Comparison of ENCODE assay signal across 8 cellular contexts in genomic region chrX:72128881-72129280, GRCh38. TPM values are rescaled to one million over a fixed set of nuclear protein-coding genes. Genes with fewer than 3 reads are reported as not detected.
DNase-seq lines count a peak whose midpoint lies in the region; ATAC-seq, FAIRE-seq and TF ChIP-seq lines count a peak whose summit lies in the region.

No MANE protein-coding gene starts in this region.

- no peak overlapping the region for H3K4me2 ChIP-seq in endothelial cell of umbilical vein (ENCODE audit: insufficient read depth, low read length)

- peaks cover 26% of the 10 kb centered on the region for H3K4me1 Mint-ChIP-seq in activated CD4-positive, alpha-beta memory T cell treated with anti-CD3 and anti-CD28 coated beads for 36 hours (ENCODE audit: low read depth)
- peaks cover 29% of the 10 kb centered on the region for H3K4me1 Mint-ChIP-seq in activated CD4-positive, alpha-beta memory T cell treated with anti-CD3 and anti-CD28 coated beads, Interleukin-2, amount 10 ng/mL, durations not matched to agents 7 days and 5 days

- intact Hi-C loops in activated CD4-positive, alpha-beta memory T cell treated with anti-CD3 and anti-CD28 coated beads for 36 hours (cut with micrococcal nuclease) = loop anchor here (5.0 kb wide), 1 partner anchor 53 kb away; the partner anchor contains the start of gene PIN4
- intact Hi-C loops in endothelial cell of umbilical vein (cut with micrococcal nuclease) = loop anchor here (5.0 kb wide), 1 partner anchor 53 kb away; the partner anchor contains the start of gene PIN4

- peaks cover 10% of the 10 kb centered on the region for H3K79me2 ChIP-seq in endothelial cell of umbilical vein (ENCODE audit: control insufficient read depth, insufficient read depth, low read length)

- DNase-seq in activated CD4-positive, alpha-beta memory T cell treated with anti-CD3 and anti-CD28 coated beads for 36 hours = peak; percentile 32
- no peak for DNase-seq in activated CD4-positive, alpha-beta memory T cell treated with anti-CD3 and anti-CD28 coated beads, Interleukin-2, amount 10 ng/mL, durations not matched to agents 7 days and 5 days
- peak; percentile 52 for DNase-seq in NB4 (ENCODE audit: low read depth)
- no peak for DNase-seq in endothelial cell of umbilical vein (ENCODE audit: low read depth, low spot score)
- DNase-seq in stimulated activated CD8-positive, alpha-beta memory T cell treated with anti-CD3 and anti-CD28 coated beads, Interleukin-4, amount 100 ng/mL, for 24 hours (ENCODE audit: low read depth) = peak; percentile 7
- DNase-seq in kidney glomerular epithelial cell (lab: John Stamatoyannopoulos, UW) = no peak
- no peak for DNase-seq in Peyer's patch

- POLR2A ChIA-PET in activated CD4-positive, alpha-beta memory T cell treated with anti-CD3 and anti-CD28 coated beads for 36 hours (lab: Charles Lee) = no interaction called here
- POLR2A ChIA-PET in activated CD4-positive, alpha-beta memory T cell treated with anti-CD3 and anti-CD28 coated beads, Interleukin-2, amount 10 ng/mL, durations not matched to agents 7 days and 5 days (lab: Charles Lee) = no interaction called here
- POLR2A ChIA-PET in endothelial cell of umbilical vein (lab: Charles Lee) = no interaction called here

- no peaks in the 10 kb centered on the region for H3K9me1 ChIP-seq in endothelial cell of umbilical vein (replicated peaks; ENCODE audit: control insufficient read depth, extremely low read depth, insufficient read depth, low read length)

- no peak overlapping the region for H3K9ac ChIP-seq in endothelial cell of umbilical vein (replicated peaks; ENCODE audit: extremely low read depth, insufficient read depth, low read length)

- H2AFZ ChIP-seq in endothelial cell of umbilical vein (ENCODE audit: low read depth, low read length) = no peak overlapping the region

- ATAC-seq in HG02759 (IDR thresholded peaks at IDR 0.05; ENCODE audit: unreplicated experiment) = no peak

- H3K27ac ChIP-seq in endothelial cell of umbilical vein (ENCODE audit: insufficient read depth, low read depth, low read length) (no peak overlapping the region), Peyer's patch (no peak overlapping the region)

- BruUV-seq in endothelial cell of umbilical vein (replicated peaks; lab: Mats Ljungman, UMichigan) = no TSS peak

- H3K4me3 ChIP-seq in NB4 (ENCODE audit: low read depth, low read length) = no peak overlapping the region
- no peak overlapping the region for H3K4me3 ChIP-seq in endothelial cell of umbilical vein (replicated peaks in 1 of 3; ENCODE audit: insufficient read depth in 1 of 3, low read depth in 1 of 3, low read length in 3 of 3)
- H3K4me3 ChIP-seq in Peyer's patch = no peak overlapping the region

- FAIRE-seq in endothelial cell of umbilical vein (lab: Jason Lieb, UNC) = peak; percentile 31

- TF ChIP-seq POLR2A in NB4 (IDR thresholded peaks at IDR 0.05; ENCODE audit: extremely low read depth, insufficient read length) (no peak), endothelial cell of umbilical vein (IDR thresholded peaks at IDR 0.05; ENCODE audit: low read depth, low read length) (no peak), Peyer's patch (IDR thresholded peaks at IDR 0.05) (no peak)

- dilution Hi-C loops in endothelial cell of umbilical vein (cut with MboI; ENCODE audit: extremely low pct_ligation_motif_present, low sequenced_read_pairs) = no loop called here

- H3K36me3 Mint-ChIP-seq in activated CD4-positive, alpha-beta memory T cell treated with anti-CD3 and anti-CD28 coated beads for 36 hours = no peaks in the 10 kb centered on the region
- H3K36me3 Mint-ChIP-seq in activated CD4-positive, alpha-beta memory T cell treated with anti-CD3 and anti-CD28 coated beads, Interleukin-2, amount 10 ng/mL, durations not matched to agents 7 days and 5 days (ENCODE audit: low read depth) = peaks cover 6% of the 10 kb centered on the region

- TF ChIP-seq CTCF in NB4 (IDR thresholded peaks at IDR 0.05; ENCODE audit: low read depth, low read length) (peak; percentile 45), endothelial cell of umbilical vein (IDR thresholded peaks at IDR 0.05; ENCODE audit: extremely low read depth in 1 of 2, insufficient read depth in 1 of 2, low read depth in 1 of 2, low read length in 2 of 2) (peak; percentile 22 to 34), Peyer's patch (IDR thresholded peaks at IDR 0.05) (peak in 2 of 6 experiments; percentile 13 to 20)

- H3K4me3 Mint-ChIP-seq in activated CD4-positive, alpha-beta memory T cell treated with anti-CD3 and anti-CD28 coated beads for 36 hours = no peak overlapping the region
- no peak overlapping the region for H3K4me3 Mint-ChIP-seq in activated CD4-positive, alpha-beta memory T cell treated with anti-CD3 and anti-CD28 coated beads, Interleukin-2, amount 10 ng/mL, durations not matched to agents 7 days and 5 days

- H3K9me3 ChIP-seq in endothelial cell of umbilical vein (replicated peaks; ENCODE audit: control insufficient read depth, insufficient read depth, low read length) (no peaks in the 10 kb centered on the region), Peyer's patch (no peaks in the 10 kb centered on the region)

- H3K9me3 Mint-ChIP-seq in activated CD4-positive, alpha-beta memory T cell treated with anti-CD3 and anti-CD28 coated beads for 36 hours = no peaks in the 10 kb centered on the region
- no peaks in the 10 kb centered on the region for H3K9me3 Mint-ChIP-seq in activated CD4-positive, alpha-beta memory T cell treated with anti-CD3 and anti-CD28 coated beads, Interleukin-2, amount 10 ng/mL, durations not matched to agents 7 days and 5 days

- H3K27me3 Mint-ChIP-seq in activated CD4-positive, alpha-beta memory T cell treated with anti-CD3 and anti-CD28 coated beads for 36 hours = peaks cover 14% of the 10 kb centered on the region
- peaks cover 50% of the 10 kb centered on the region for H3K27me3 Mint-ChIP-seq in activated CD4-positive, alpha-beta memory T cell treated with anti-CD3 and anti-CD28 coated beads, Interleukin-2, amount 10 ng/mL, durations not matched to agents 7 days and 5 days

- H3K27me3 ChIP-seq in endothelial cell of umbilical vein (ENCODE audit: control insufficient read depth in 2 of 2, insufficient read depth in 2 of 2, low read length in 2 of 2) (no peaks in the 10 kb centered on the region), Peyer's patch (no peaks in the 10 kb centered on the region)

- peaks cover 42% of the 10 kb centered on the region for H3K4me1 ChIP-seq in endothelial cell of umbilical vein (ENCODE audit: control insufficient read depth, extremely low read depth, insufficient read depth, low read length)
- peaks cover 0 to 5% (median 2%) of the 10 kb centered on the region in 4 donors for H3K4me1 ChIP-seq in Peyer's patch

- no peaks in the 10 kb centered on the region for H4K20me1 ChIP-seq in endothelial cell of umbilical vein (replicated peaks; ENCODE audit: control insufficient read depth, extremely low read depth, insufficient read depth, low read length)

- CTCF ChIA-PET in activated CD4-positive, alpha-beta memory T cell treated with anti-CD3 and anti-CD28 coated beads for 36 hours (lab: Charles Lee) = interaction anchor here (1.8 to 7.7 kb wide), 4 partner anchors 15 to 131 kb away, joined by 4 to 60 read pairs (median 33); no protein-coding TSS in a partner anchor
- CTCF ChIA-PET in activated CD4-positive, alpha-beta memory T cell treated with anti-CD3 and anti-CD28 coated beads, Interleukin-2, amount 10 ng/mL, durations not matched to agents 7 days and 5 days (lab: Charles Lee) = interaction anchor here (6.9 kb wide), 1 partner anchor 109 kb away, joined by 95 read pairs; no protein-coding TSS in a partner anchor
- CTCF ChIA-PET in endothelial cell of umbilical vein (lab: Charles Lee) = no interaction called here

- H3K27ac Mint-ChIP-seq in activated CD4-positive, alpha-beta memory T cell treated with anti-CD3 and anti-CD28 coated beads for 36 hours = no peak overlapping the region
- no peak overlapping the region for H3K27ac Mint-ChIP-seq in activated CD4-positive, alpha-beta memory T cell treated with anti-CD3 and anti-CD28 coated beads, Interleukin-2, amount 10 ng/mL, durations not matched to agents 7 days and 5 days

- H3K36me3 ChIP-seq in endothelial cell of umbilical vein (ENCODE audit: control insufficient read depth in 2 of 2, extremely low read depth in 1 of 2, insufficient read depth in 2 of 2, low read length in 2 of 2) (peaks cover 4 to 5% of the 10 kb centered on the region in 2 experiments), Peyer's patch (no peaks in the 10 kb centered on the region)

RNA-seq across cellular contexts. Expression of gene RTL5, which starts 2.8 kb away (rescaled TPM):
- total RNA-seq in activated CD4-positive, alpha-beta memory T cell treated with anti-CD3 and anti-CD28 coated beads for 36 hours = under 1 TPM; 0.76 to 0.92 TPM
- total RNA-seq in activated CD4-positive, alpha-beta memory T cell treated with anti-CD3 and anti-CD28 coated beads, Interleukin-2, amount 10 ng/mL, durations not matched to agents 7 days and 5 days = under 1 TPM; 0.13 TPM
- total RNA-seq in endothelial cell of umbilical vein (1.7 and 2.1 TPM in 2 replicates), Peyer's patch (1 to 10 TPM in 3 of 4 donors, under 1 TPM in 1; 0.18 to 1.7 (median 1.4) TPM)
- 0.99 and 1.0 TPM in 2 replicates for polyA plus RNA-seq in endothelial cell of umbilical vein
- 1.1 and 1.4 TPM in 2 replicates for polyA plus RNA-seq in endothelial cell of umbilical vein (2011; cell fraction: cytosol; rRNA removed)
- 2.8 and 3.1 TPM in 2 replicates for polyA plus RNA-seq in endothelial cell of umbilical vein (2011; cell fraction: nucleus; rRNA removed)
- 1.9 and 2.1 TPM in 2 replicates for polyA plus RNA-seq in endothelial cell of umbilical vein (2012)
- polyA minus RNA-seq in endothelial cell of umbilical vein = 1.2 and 1.6 TPM in 2 replicates
- polyA minus RNA-seq in endothelial cell of umbilical vein (2011; cell fraction: cytosol; rRNA and poly(A)+ RNA removed) = not detected
- 0.87 and 0.91 TPM in 2 replicates for polyA minus RNA-seq in endothelial cell of umbilical vein (2011; cell fraction: nucleus; rRNA and poly(A)+ RNA removed)

RNA-seq across cellular contexts. Expression of gene PIN4, which starts 52.7 kb away (rescaled TPM):
- total RNA-seq in activated CD4-positive, alpha-beta memory T cell treated with anti-CD3 and anti-CD28 coated beads for 36 hours = 1 to 10 TPM; 7.5 to 7.8 TPM
- 1 to 10 TPM; 7.5 to 8.9 TPM for total RNA-seq in activated CD4-positive, alpha-beta memory T cell treated with anti-CD3 and anti-CD28 coated beads, Interleukin-2, amount 10 ng/mL, durations not matched to agents 7 days and 5 days
- total RNA-seq in endothelial cell of umbilical vein (9.9 and 10.4 TPM in 2 replicates), Peyer's patch (10 to 100 TPM in 3 of 4 donors, 1 to 10 TPM in 1; 6.5 to 19.0 (median 11.3) TPM)
- 2.1 and 4.5 TPM in 2 replicates for polyA plus RNA-seq in endothelial cell of umbilical vein
- polyA plus RNA-seq in endothelial cell of umbilical vein (2011; cell fraction: cytosol; rRNA removed) = 12.4 and 15.1 TPM in 2 replicates
- polyA plus RNA-seq in endothelial cell of umbilical vein (2011; cell fraction: nucleus; rRNA removed) = 5.8 and 6.1 TPM in 2 replicates
- 25.2 and 27.0 TPM in 2 replicates for polyA plus RNA-seq in endothelial cell of umbilical vein (2012)
- polyA minus RNA-seq in endothelial cell of umbilical vein = 1.8 and 2.1 TPM in 2 replicates
- polyA minus RNA-seq in endothelial cell of umbilical vein (2011; cell fraction: cytosol; rRNA and poly(A)+ RNA removed) = 5.9 TPM
- 2.8 TPM in 2 replicates for polyA minus RNA-seq in endothelial cell of umbilical vein (2011; cell fraction: nucleus; rRNA and poly(A)+ RNA removed)

Comparison
In these comparisons a context has a peak if more than half of its experiments do, and no peak if none do; other contexts are left out.
1. DNase-seq: peak in activated CD4-positive, alpha-beta memory T cell treated with anti-CD3 and anti-CD28 coated beads for 36 hours (single experiment), NB4 (single experiment) and stimulated activated CD8-positive, alpha-beta memory T cell treated with anti-CD3 and anti-CD28 coated beads, Interleukin-4, amount 100 ng/mL, for 24 hours (single experiment); none in activated CD4-positive, alpha-beta memory T cell treated with anti-CD3 and anti-CD28 coated beads, Interleukin-2, amount 10 ng/mL, durations not matched to agents 7 days and 5 days (single experiment), endothelial cell of umbilical vein (single experiment), kidney glomerular epithelial cell (single experiment) and Peyer's patch (0 of 3).